2 cellular contexts compared by ENCODE assay signal in genomic region chr22:30315962-30316576, GRCh38.
A peak's percentile ranks its signal among the peaks of the same experiment; 100 is the strongest.
TF ChIP-seq lines count a peak whose summit lies in the region.

No MANE protein-coding gene starts in this region.

TF ChIP-seq in IMR-90, 13 proteins besides CTCF, POLR2A, EP300 and RAD21:
- no peak for TF ChIP-seq USF2 (IDR thresholded peaks at IDR 0.05; ENCODE audit: low read depth, low read length)
- no peak for TF ChIP-seq CEBPB (IDR thresholded peaks at IDR 0.05; ENCODE audit: low read depth, low read length)
- TF ChIP-seq FOS (IDR thresholded peaks at IDR 0.05; ENCODE audit: low read depth, low read length): no peak
- no peak for TF ChIP-seq MXI1 (IDR thresholded peaks at IDR 0.05; ENCODE audit: borderline replicate concordance, low read depth, low read length)
- TF ChIP-seq CHD1 (IDR thresholded peaks at IDR 0.05; ENCODE audit: low read depth, low read length): no peak
- no peak for TF ChIP-seq NFE2L2 (IDR thresholded peaks at IDR 0.05; ENCODE audit: low read depth, low read length)
- TF ChIP-seq MAFK (IDR thresholded peaks at IDR 0.05; ENCODE audit: low read depth, low read length): no peak
- TF ChIP-seq SMC3 (IDR thresholded peaks at IDR 0.05; ENCODE audit: low read depth, low read length): no peak

TF ChIP-seq in GM12878, 131 proteins besides CTCF, POLR2A, EP300 and RAD21:
- TF ChIP-seq ZNF384 (IDR thresholded peaks at IDR 0.05; ENCODE audit: borderline replicate concordance, low read depth, low read length) (no peak), PKNOX1 (IDR thresholded peaks at IDR 0.05) (peak; percentile 32; the same call in 1 of the 2 replicates), NR2C1 (IDR thresholded peaks at IDR 0.05) (no peak)
